In the genomic region with DNA sequence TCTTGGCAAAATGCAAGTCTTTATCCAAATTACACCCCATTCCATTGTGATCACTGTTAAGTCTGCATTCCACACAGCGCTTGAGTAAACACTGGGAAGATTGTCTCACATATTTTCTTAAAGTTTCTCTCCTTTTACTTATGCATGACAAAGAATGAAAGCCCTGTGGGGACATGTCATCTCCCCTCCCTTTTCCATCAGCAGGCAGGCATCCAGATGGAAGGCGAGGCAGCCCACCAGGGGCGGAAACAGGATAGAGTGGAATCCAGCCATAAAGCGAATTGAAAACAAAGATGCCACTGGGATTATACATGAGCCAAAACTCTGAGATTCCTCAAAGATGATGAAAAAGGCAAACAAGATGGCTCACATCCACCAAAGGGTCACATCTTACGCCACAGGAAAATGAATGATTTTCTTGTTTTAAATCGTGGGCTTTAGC, we compare ENCODE assay signal across 1 cellular context.
A peak's percentile ranks its signal among the peaks of the same experiment; 100 is the strongest.
TF ChIP-seq lines count a peak whose summit lies in the region.

No MANE protein-coding gene starts in this region.

TF ChIP-seq in H1, 55 proteins besides CTCF, POLR2A, EP300 and RAD21 (continued from another document):
- TF ChIP-seq, protein P1, sequence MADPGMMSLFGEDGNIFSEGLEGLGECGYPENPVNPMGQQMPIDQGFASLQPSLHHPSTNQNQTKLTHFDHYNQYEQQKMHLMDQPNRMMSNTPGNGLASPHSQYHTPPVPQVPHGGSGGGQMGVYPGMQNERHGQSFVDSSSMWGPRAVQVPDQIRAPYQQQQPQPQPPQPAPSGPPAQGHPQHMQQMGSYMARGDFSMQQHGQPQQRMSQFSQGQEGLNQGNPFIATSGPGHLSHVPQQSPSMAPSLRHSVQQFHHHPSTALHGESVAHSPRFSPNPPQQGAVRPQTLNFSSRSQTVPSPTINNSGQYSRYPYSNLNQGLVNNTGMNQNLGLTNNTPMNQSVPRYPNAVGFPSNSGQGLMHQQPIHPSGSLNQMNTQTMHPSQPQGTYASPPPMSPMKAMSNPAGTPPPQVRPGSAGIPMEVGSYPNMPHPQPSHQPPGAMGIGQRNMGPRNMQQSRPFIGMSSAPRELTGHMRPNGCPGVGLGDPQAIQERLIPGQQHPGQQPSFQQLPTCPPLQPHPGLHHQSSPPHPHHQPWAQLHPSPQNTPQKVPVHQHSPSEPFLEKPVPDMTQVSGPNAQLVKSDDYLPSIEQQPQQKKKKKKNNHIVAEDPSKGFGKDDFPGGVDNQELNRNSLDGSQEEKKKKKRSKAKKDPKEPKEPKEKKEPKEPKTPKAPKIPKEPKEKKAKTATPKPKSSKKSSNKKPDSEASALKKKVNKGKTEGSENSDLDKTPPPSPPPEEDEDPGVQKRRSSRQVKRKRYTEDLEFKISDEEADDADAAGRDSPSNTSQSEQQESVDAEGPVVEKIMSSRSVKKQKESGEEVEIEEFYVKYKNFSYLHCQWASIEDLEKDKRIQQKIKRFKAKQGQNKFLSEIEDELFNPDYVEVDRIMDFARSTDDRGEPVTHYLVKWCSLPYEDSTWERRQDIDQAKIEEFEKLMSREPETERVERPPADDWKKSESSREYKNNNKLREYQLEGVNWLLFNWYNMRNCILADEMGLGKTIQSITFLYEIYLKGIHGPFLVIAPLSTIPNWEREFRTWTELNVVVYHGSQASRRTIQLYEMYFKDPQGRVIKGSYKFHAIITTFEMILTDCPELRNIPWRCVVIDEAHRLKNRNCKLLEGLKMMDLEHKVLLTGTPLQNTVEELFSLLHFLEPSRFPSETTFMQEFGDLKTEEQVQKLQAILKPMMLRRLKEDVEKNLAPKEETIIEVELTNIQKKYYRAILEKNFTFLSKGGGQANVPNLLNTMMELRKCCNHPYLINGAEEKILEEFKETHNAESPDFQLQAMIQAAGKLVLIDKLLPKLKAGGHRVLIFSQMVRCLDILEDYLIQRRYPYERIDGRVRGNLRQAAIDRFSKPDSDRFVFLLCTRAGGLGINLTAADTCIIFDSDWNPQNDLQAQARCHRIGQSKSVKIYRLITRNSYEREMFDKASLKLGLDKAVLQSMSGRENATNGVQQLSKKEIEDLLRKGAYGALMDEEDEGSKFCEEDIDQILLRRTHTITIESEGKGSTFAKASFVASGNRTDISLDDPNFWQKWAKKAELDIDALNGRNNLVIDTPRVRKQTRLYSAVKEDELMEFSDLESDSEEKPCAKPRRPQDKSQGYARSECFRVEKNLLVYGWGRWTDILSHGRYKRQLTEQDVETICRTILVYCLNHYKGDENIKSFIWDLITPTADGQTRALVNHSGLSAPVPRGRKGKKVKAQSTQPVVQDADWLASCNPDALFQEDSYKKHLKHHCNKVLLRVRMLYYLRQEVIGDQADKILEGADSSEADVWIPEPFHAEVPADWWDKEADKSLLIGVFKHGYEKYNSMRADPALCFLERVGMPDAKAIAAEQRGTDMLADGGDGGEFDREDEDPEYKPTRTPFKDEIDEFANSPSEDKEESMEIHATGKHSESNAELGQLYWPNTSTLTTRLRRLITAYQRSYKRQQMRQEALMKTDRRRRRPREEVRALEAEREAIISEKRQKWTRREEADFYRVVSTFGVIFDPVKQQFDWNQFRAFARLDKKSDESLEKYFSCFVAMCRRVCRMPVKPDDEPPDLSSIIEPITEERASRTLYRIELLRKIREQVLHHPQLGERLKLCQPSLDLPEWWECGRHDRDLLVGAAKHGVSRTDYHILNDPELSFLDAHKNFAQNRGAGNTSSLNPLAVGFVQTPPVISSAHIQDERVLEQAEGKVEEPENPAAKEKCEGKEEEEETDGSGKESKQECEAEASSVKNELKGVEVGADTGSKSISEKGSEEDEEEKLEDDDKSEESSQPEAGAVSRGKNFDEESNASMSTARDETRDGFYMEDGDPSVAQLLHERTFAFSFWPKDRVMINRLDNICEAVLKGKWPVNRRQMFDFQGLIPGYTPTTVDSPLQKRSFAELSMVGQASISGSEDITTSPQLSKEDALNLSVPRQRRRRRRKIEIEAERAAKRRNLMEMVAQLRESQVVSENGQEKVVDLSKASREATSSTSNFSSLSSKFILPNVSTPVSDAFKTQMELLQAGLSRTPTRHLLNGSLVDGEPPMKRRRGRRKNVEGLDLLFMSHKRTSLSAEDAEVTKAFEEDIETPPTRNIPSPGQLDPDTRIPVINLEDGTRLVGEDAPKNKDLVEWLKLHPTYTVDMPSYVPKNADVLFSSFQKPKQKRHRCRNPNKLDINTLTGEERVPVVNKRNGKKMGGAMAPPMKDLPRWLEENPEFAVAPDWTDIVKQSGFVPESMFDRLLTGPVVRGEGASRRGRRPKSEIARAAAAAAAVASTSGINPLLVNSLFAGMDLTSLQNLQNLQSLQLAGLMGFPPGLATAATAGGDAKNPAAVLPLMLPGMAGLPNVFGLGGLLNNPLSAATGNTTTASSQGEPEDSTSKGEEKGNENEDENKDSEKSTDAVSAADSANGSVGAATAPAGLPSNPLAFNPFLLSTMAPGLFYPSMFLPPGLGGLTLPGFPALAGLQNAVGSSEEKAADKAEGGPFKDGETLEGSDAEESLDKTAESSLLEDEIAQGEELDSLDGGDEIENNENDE (IDR thresholded peaks at IDR 0.05; ENCODE audit: insufficient replicate concordance, low read length) = peak; percentile 66
- TF ChIP-seq TAF1 (IDR thresholded peaks at IDR 0.05; ENCODE audit: low read depth, low read length) (no peak), SP1 (IDR thresholded peaks at IDR 0.05; ENCODE audit: low read depth, low read length) (peak; percentile 65; the same call in 1 of the 2 replicates), JUN (IDR thresholded peaks at IDR 0.05; ENCODE audit: low read depth, low read length) (no peak), HDAC2 (IDR thresholded peaks at IDR 0.05; ENCODE audit: borderline replicate concordance in 1 of 2, low read depth in 2 of 2, low read length in 2 of 2) (peak in 1 of 2 experiments; percentile 21; a peak in 1 of 4 replicates), POU5F1 (IDR thresholded peaks at IDR 0.05; ENCODE audit: low read depth, low read length) (peak; percentile 92), TCF12 (IDR thresholded peaks at IDR 0.05; ENCODE audit: low read depth, low read length) (0 out of 2 replicates have a peak, but pooled peaks have one; percentile 55), EGR1 (IDR thresholded peaks at IDR 0.05; ENCODE audit: borderline replicate concordance, low read depth, low read length) (no peak)
